Comparison of ENCODE assay signal across 18 cellular contexts in the genomic region with DNA sequence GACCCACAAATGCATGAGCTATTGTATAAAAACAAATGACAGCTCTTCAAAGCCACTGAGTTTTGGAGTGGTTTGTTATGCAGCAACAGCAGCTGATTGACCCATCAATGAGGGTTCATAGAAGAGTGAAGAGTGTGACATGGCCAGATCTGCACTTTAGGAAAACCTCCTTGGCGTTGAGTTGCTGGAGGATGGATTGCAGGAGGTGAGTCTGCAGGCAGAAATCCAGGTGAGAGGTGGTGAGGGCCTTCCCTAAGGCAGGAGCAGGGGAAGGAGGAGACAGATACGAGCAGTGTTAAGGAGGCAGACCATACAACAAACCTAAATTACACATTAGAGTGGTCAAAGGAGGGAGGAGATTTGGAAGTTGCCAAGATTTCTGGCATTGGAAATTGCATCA.
DNase-seq lines count a peak whose midpoint lies in the region.
"Had no signal": no experiment of that assay in that cellular context is flagged by ENCODE, and none has a peak within 500 bp of the region (broad histone marks: within the 10 kb centered on the region; RNA-seq: fewer than 3 reads in every experiment).

No MANE protein-coding gene starts in this region.

- no peaks in the 10 kb centered on the region for H4K20me1 ChIP-seq in Karpas-422 (ENCODE audit: insufficient read depth, low read depth, low read length)

- peaks cover 76% of the 10 kb centered on the region for H3K4me1 ChIP-seq in Karpas-422 (ENCODE audit: low read length)
- no peaks in the 10 kb centered on the region for H3K4me1 ChIP-seq in mesendoderm (ENCODE audit: control insufficient read depth, low read depth, low read length)
- H3K4me1 ChIP-seq: BE2C had no signal

- 0 out of 2 replicates have a peak overlapping the region, but pooled peaks have one; percentile 10 for H3K9ac ChIP-seq in Karpas-422 (ENCODE audit: low read length)
- no peak overlapping the region for H3K9ac ChIP-seq in mesendoderm (ENCODE audit: low read length)
- H3K9ac ChIP-seq: GM23248 had no signal

- no peak overlapping the region for H3K56ac ChIP-seq in mesendoderm (ENCODE audit: low read length)

- no peak overlapping the region for H3K27ac Mint-ChIP-seq in activated naive CD4-positive, alpha-beta T cell treated with anti-CD3 and anti-CD28 coated beads, Interleukin-2, amount 10 ng/mL, durations not matched to agents 7 days and 5 days
- H3K27ac Mint-ChIP-seq: CD14-positive monocyte, HFFc6 had no signal

- intact Hi-C loops in posterior vena cava (cut with DNase I), result no loop called here

- WGBS in mesendoderm (ENCODE audit: extremely low coverage, insufficient coverage, low lambda C conversion rate), result no CpG with 5 or more reads among the region's 2 CpGs

- H2BK5ac ChIP-seq in mesendoderm (ENCODE audit: low read length), result no peak overlapping the region

- H2BK120ac ChIP-seq in mesendoderm (ENCODE audit: low read depth, low read length), result no peak overlapping the region

- no peak overlapping the region for H3K4ac ChIP-seq in mesendoderm (ENCODE audit: low read depth, low read length)

- no peaks in the 10 kb centered on the region for H3K79me1 ChIP-seq in mesendoderm (ENCODE audit: low read length)

- no peak overlapping the region for H2BK15ac ChIP-seq in mesendoderm (replicated peaks; ENCODE audit: low read depth)

- peaks cover 42% of the 10 kb centered on the region for H3K27me3 Mint-ChIP-seq in activated naive CD4-positive, alpha-beta T cell treated with anti-CD3 and anti-CD28 coated beads, Interleukin-2, amount 10 ng/mL, durations not matched to agents 7 days and 5 days

- H4K8ac ChIP-seq in mesendoderm (ENCODE audit: low read depth, low read length), result no peak overlapping the region

- peaks cover 2% of the 10 kb centered on the region for H3K4me1 Mint-ChIP-seq in activated naive CD4-positive, alpha-beta T cell treated with anti-CD3 and anti-CD28 coated beads, Interleukin-2, amount 10 ng/mL, durations not matched to agents 7 days and 5 days

- H3K4me3 ChIP-seq in Karpas-422 (ENCODE audit: low read length) (no peak overlapping the region), mesendoderm (ENCODE audit: low read length) (no peak overlapping the region)
- H3K4me3 ChIP-seq: GM12878, GM23248 had no signal

- no peak overlapping the region for H3K18ac ChIP-seq in mesendoderm (ENCODE audit: low read length)

- H3K27ac ChIP-seq in Karpas-422 (ENCODE audit: low read length), result peak overlapping the region; percentile 56
- no peak overlapping the region for H3K27ac ChIP-seq in mesendoderm (ENCODE audit: low read depth, low read length)
- H3K27ac ChIP-seq: GM23248, HL-60 had no signal

- H3K9me2 ChIP-seq in Karpas-422 (replicated peaks; ENCODE audit: insufficient read depth, low read length), result no peaks in the 10 kb centered on the region

- no peaks in the 10 kb centered on the region for H3K9me3 ChIP-seq in Karpas-422 (ENCODE audit: low read length)
- H3K9me3 ChIP-seq: BE2C had no signal

- H4K5ac ChIP-seq in mesendoderm (ENCODE audit: low read length), result no peak overlapping the region

- H3K4me2 ChIP-seq in Karpas-422 (ENCODE audit: low read depth, low read length, poor library complexity, severe bottlenecking) (no peak overlapping the region), mesendoderm (ENCODE audit: low read length) (no peak overlapping the region)

- DNase-seq in activated naive CD4-positive, alpha-beta T cell treated with anti-CD3 and anti-CD28 coated beads, Interleukin-2, amount 10 ng/mL, durations not matched to agents 7 days and 5 days, result peak; percentile 11
- no peak for DNase-seq in activated naive CD4-positive, alpha-beta T cell (lab: John Stamatoyannopoulos, UW)
- DNase-seq in DMS79 (lab: John Stamatoyannopoulos, UW) (peak; percentile 22), Karpas-422 (no peak), posterior vena cava (ENCODE audit: low spot score) (peak; percentile 2), mesendoderm (no peak), SHP77 treated with DMSO at 0.1 percent for 48 hours (lab: John Stamatoyannopoulos, UW) (no peak)
- DNase-seq: ACHN; BE2C; CD4-positive, alpha-beta memory T cell; DMS153; DND-41; EL; GM23248; HFFc6 had no signal

- H3K23ac ChIP-seq in mesendoderm (ENCODE audit: low read length), result no peak overlapping the region

- no peaks in the 10 kb centered on the region for H3K27me3 ChIP-seq in Karpas-422 (ENCODE audit: low read length)
- no peaks in the 10 kb centered on the region for H3K27me3 ChIP-seq in mesendoderm (ENCODE audit: insufficient read depth, low read length, poor library complexity)
- H3K27me3 ChIP-seq: BE2C had no signal

- H3K4me3 Mint-ChIP-seq in activated naive CD4-positive, alpha-beta T cell treated with anti-CD3 and anti-CD28 coated beads, Interleukin-2, amount 10 ng/mL, durations not matched to agents 7 days and 5 days, result no peak overlapping the region
- H3K4me3 Mint-ChIP-seq: CD4-positive, alpha-beta memory T cell; HFFc6 had no signal

- H3K79me2 ChIP-seq in Karpas-422 (ENCODE audit: low read length), result no peaks in the 10 kb centered on the region
- no peaks in the 10 kb centered on the region for H3K79me2 ChIP-seq in mesendoderm (ENCODE audit: control insufficient read depth, insufficient read depth, low read length)

- CTCF ChIA-PET in activated naive CD4-positive, alpha-beta T cell treated with anti-CD3 and anti-CD28 coated beads, Interleukin-2, amount 10 ng/mL, durations not matched to agents 7 days and 5 days (lab: Charles Lee), result interaction anchor here (0.8 to 1.6 kb wide), 3 partner anchors 8 to 172 kb away, joined by 3 to 6 read pairs (median 3); no protein-coding TSS in a partner anchor

- no peak overlapping the region for H2AFZ ChIP-seq in Karpas-422 (ENCODE audit: low read length)
- H2AFZ ChIP-seq: GM23248 had no signal

- H2AK5ac ChIP-seq in mesendoderm (ENCODE audit: low read length), result no peak overlapping the region

- no peaks in the 10 kb centered on the region for H3K36me3 Mint-ChIP-seq in activated naive CD4-positive, alpha-beta T cell treated with anti-CD3 and anti-CD28 coated beads, Interleukin-2, amount 10 ng/mL, durations not matched to agents 7 days and 5 days
- H3K36me3 Mint-ChIP-seq: CD14-positive monocyte; CD4-positive, alpha-beta memory T cell had no signal

- H3K9me3 Mint-ChIP-seq in activated naive CD4-positive, alpha-beta T cell treated with anti-CD3 and anti-CD28 coated beads, Interleukin-2, amount 10 ng/mL, durations not matched to agents 7 days and 5 days, result no peaks in the 10 kb centered on the region
- H3K9me3 Mint-ChIP-seq: CD4-positive, alpha-beta memory T cell had no signal

- H3K36me3 ChIP-seq in Karpas-422 (ENCODE audit: insufficient read depth, low read length), result no peaks in the 10 kb centered on the region
- H3K36me3 ChIP-seq in mesendoderm (ENCODE audit: control insufficient read depth, insufficient read depth, low read length), result no peaks in the 10 kb centered on the region
- H3K36me3 ChIP-seq: BE2C had no signal

Comparison
In these comparisons a context has a peak if more than half of its experiments do, and no peak if none do; other contexts are left out.
1. DNase-seq: peak in activated naive CD4-positive, alpha-beta T cell treated with anti-CD3 and anti-CD28 coated beads, Interleukin-2, amount 10 ng/mL, durations not matched to agents 7 days and 5 days (single experiment), DMS79 (single experiment) and posterior vena cava (single experiment); none in activated naive CD4-positive, alpha-beta T cell (0 of 4), Karpas-422 (single experiment), mesendoderm (single experiment) and SHP77 treated with DMSO at 0.1 percent for 48 hours (single experiment).